Comparison of ENCODE assay signal across 20 cellular contexts in the genomic region with DNA sequence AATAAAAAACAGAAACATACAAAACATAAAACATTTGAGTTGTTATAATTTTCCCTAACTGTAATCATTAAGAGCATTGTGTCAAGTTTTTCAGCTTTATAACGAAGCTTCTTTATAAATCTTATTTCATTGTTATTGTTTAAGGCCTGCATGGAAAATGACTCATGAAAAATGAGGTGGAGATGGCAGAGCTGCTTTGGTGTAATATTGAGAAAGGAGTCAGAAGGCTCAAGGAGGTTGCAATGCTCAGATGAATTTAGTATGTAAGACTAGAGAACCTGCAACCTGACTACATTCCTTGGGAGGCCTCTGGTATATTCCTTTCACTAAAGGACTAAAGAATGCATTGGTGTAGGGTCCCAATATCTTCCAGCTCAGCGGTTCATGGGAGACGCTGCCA.
A peak's percentile ranks its signal among the peaks of the same experiment; 100 is the strongest.
DNase-seq lines count a peak whose midpoint lies in the region; ATAC-seq, FAIRE-seq and TF ChIP-seq lines count a peak whose summit lies in the region.
"Had no signal": no experiment of that assay in that cellular context is flagged by ENCODE, and none has a peak within 500 bp of the region (broad histone marks: within the 10 kb centered on the region; RNA-seq: fewer than 3 reads in every experiment).

No MANE protein-coding gene starts in this region.

- H3K27ac ChIP-seq in mammary epithelial cell (ENCODE audit: insufficient read depth, low read depth, low read length) (no peak overlapping the region), HepG2 (ENCODE audit: extremely low read length, insufficient read depth, low read length) (no peak overlapping the region)
- H3K27ac ChIP-seq: PC-9 had no signal

- intact Hi-C loops in mammary epithelial cell (cut with micrococcal nuclease) = no loop called here
- intact Hi-C loops in HepG2 (cut with micrococcal nuclease; ENCODE audit: unreplicated experiment) = no loop called here

- ATAC-seq in activated T-cell treated with anti-CD3 and anti-CD28 coated beads, Interleukin-2, amount 50 U/mL, for 72 hours (replicated peaks in 1 of 2) = peak; percentile 51 to 63
- no peak for ATAC-seq in HepG2
- ATAC-seq in GM21723 (IDR thresholded peaks at IDR 0.05; ENCODE audit: unreplicated experiment) = no peak
- ATAC-seq: GM12878, K562 had no signal

- TF ChIP-seq EP300 in HepG2 (IDR thresholded peaks at IDR 0.05; ENCODE audit: low read depth in 2 of 2, low read length in 2 of 2) = no peak
- TF ChIP-seq EP300 in HepG2 (CRISPR knock-in tag; IDR thresholded peaks at IDR 0.05; ENCODE audit: borderline replicate concordance) = no peak

- in situ Hi-C loops in mammary epithelial cell (cut with MboI; ENCODE audit: low sequenced_read_pairs in 2 of 2) = no loop called here
- in situ Hi-C loops in HepG2 (cut with HindIII; ENCODE audit: extremely low pct_ligation_motif_present, low pct_unique_long_range_greater_than_20kb) = no loop called here

- CTCF ChIA-PET in mammary epithelial cell (lab: Charles Lee; ENCODE audit: low non-redundant PET) = interaction anchor here (0.6 kb wide), 1 partner anchor 526 kb away, joined by 3 read pairs; no protein-coding TSS in a partner anchor
- CTCF ChIA-PET in HepG2 (lab: Yijun Ruan, JAX; ENCODE audit: low intra/inter-chr PET ratio, low total read pairs) = no interaction called here

- H3K4me1 ChIP-seq in mammary epithelial cell (ENCODE audit: insufficient read depth, low read length) (no peaks in the 10 kb centered on the region), HepG2 (ENCODE audit: insufficient read depth, low read length) (no peaks in the 10 kb centered on the region)
- H3K4me1 ChIP-seq: Caco-2, HAP-1 had no signal

- H3K27me3 ChIP-seq in mammary epithelial cell (ENCODE audit: insufficient read depth, low read length) (no peaks in the 10 kb centered on the region), HepG2 (ENCODE audit: control insufficient read depth in 1 of 2, insufficient read depth in 2 of 2, low read length in 2 of 2) (peaks cover 0 to 44% of the 10 kb centered on the region in 2 experiments; a peak in 2 of 5 replicates)

- no peak for TF ChIP-seq RAD21 in HepG2 (CRISPR knock-in tag; IDR thresholded peaks at IDR 0.05)

- no peak overlapping the region for H3K27ac Mint-ChIP-seq in activated T-cell treated with anti-CD3 and anti-CD28 coated beads, Interleukin-2, amount 50 U/mL, for 72 hours

- no peak overlapping the region for H3K4me3 Mint-ChIP-seq in activated T-cell treated with anti-CD3 and anti-CD28 coated beads, Interleukin-2, amount 50 U/mL, for 72 hours

- peaks cover 67% of the 10 kb centered on the region for H3K27me3 Mint-ChIP-seq in activated T-cell treated with anti-CD3 and anti-CD28 coated beads, Interleukin-2, amount 50 U/mL, for 72 hours (ENCODE audit: low read depth)

- H3K9ac ChIP-seq in mammary epithelial cell (ENCODE audit: insufficient read depth, low read length) = no peak overlapping the region
- H3K9ac ChIP-seq in HepG2 (ENCODE audit: insufficient read depth, low read depth, low read length) = no peak overlapping the region

- peaks cover 13% of the 10 kb centered on the region for H3K4me1 Mint-ChIP-seq in activated T-cell treated with anti-CD3 and anti-CD28 coated beads, Interleukin-2, amount 50 U/mL, for 72 hours (ENCODE audit: low read depth)

- no peak for DNase-seq in activated T-cell treated with anti-CD3 and anti-CD28 coated beads, Interleukin-2, amount 50 U/mL, for 72 hours
- no peak for DNase-seq in activated T-cell treated with anti-CD3 and anti-CD28 coated beads for 4 hours
- DNase-seq in mammary epithelial cell = peak; percentile 13
- peak; percentile 61 for DNase-seq in fibroblast of peridontal ligament (ENCODE audit: extremely low read depth)
- no peak for DNase-seq in activated gamma-delta T cell (lab: John Stamatoyannopoulos, UW)
- no peak for DNase-seq in HepG2 (ENCODE audit: low spot score)
- DNase-seq in OCI-M1 (lab: John Stamatoyannopoulos, UW) = no peak
- DNase-seq: 8988T; AML-193; Caco-2; NCI-H1048; NCI-H146; NCI-H2227 treated with DMSO at 0.1 percent for 48 hours; NCI-H526 treated with DMSO at 0.1 percent for 48 hours; NK-92 treated with Interleukin-12 subunit alpha and Interleukin-12 subunit beta, amount 100 ng/mL, for 24 hours; PC-9 had no signal

- H3K36me3 ChIP-seq in mammary epithelial cell (ENCODE audit: insufficient read depth, low read length) (no peaks in the 10 kb centered on the region), HepG2 (replicated peaks in 1 of 2; ENCODE audit: control insufficient read depth in 1 of 2, insufficient read depth in 2 of 2, low read length in 2 of 2) (no peaks in the 10 kb centered on the region)
- H3K36me3 ChIP-seq: HAP-1 had no signal

- no peaks in the 10 kb centered on the region for H3K9me3 Mint-ChIP-seq in activated T-cell treated with anti-CD3 and anti-CD28 coated beads, Interleukin-2, amount 50 U/mL, for 72 hours

- TF ChIP-seq CTCF in mammary epithelial cell (conservative IDR thresholded peaks at IDR 0.05 in 1 of 2, IDR thresholded peaks at IDR 0.05 in 1 of 2; ENCODE audit: extremely low read depth in 1 of 2, insufficient read depth in 1 of 2, low read depth in 1 of 2, low read length in 2 of 2) = no peak
- no peak for TF ChIP-seq CTCF in HepG2 (CRISPR knock-in tag; IDR thresholded peaks at IDR 0.05)

- no peaks in the 10 kb centered on the region for H3K79me2 ChIP-seq in mammary epithelial cell (ENCODE audit: insufficient read depth, low read length)
- H3K79me2 ChIP-seq in HepG2 (ENCODE audit: insufficient read depth, low read length) = no peaks in the 10 kb centered on the region

- no peak overlapping the region for H3K4me3 ChIP-seq in mammary epithelial cell (replicated peaks in 1 of 3; ENCODE audit: insufficient read depth in 1 of 3, low read depth in 2 of 3, low read length in 3 of 3)
- H3K4me3 ChIP-seq in HepG2 (replicated peaks in 1 of 3; ENCODE audit: insufficient read depth in 1 of 3, low read depth in 2 of 3, low read length in 3 of 3) = no peak overlapping the region
- H3K4me3 ChIP-seq: GM12878, HAP-1, K562, PC-9 had no signal

- H3K9me3 ChIP-seq in mammary epithelial cell (replicated peaks; ENCODE audit: insufficient read depth, low read length) (no peaks in the 10 kb centered on the region), HepG2 (ENCODE audit: low read length) (no peaks in the 10 kb centered on the region)
- H3K9me3 ChIP-seq: Caco-2, HAP-1 had no signal

- no peaks in the 10 kb centered on the region for H4K20me1 ChIP-seq in mammary epithelial cell (ENCODE audit: insufficient read depth, low read length)
- H4K20me1 ChIP-seq in HepG2 (ENCODE audit: insufficient read depth, low read length) = no peaks in the 10 kb centered on the region

- BruUV-seq in mammary epithelial cell (replicated peaks; lab: Mats Ljungman, UMichigan) = no TSS peak
- no TSS peak for BruUV-seq in HepG2 (replicated peaks; lab: Mats Ljungman, UMichigan)

- TF ChIP-seq POLR2A in HepG2 (IDR thresholded peaks at IDR 0.05; ENCODE audit: insufficient read depth in 1 of 2, low read depth in 2 of 2, low read length in 2 of 2) = no peak

- H3K4me2 ChIP-seq in mammary epithelial cell (ENCODE audit: insufficient read depth, low read depth, low read length) (no peak overlapping the region), HepG2 (ENCODE audit: low read depth, low read length) (no peak overlapping the region)
- H3K4me2 ChIP-seq: PC-9 had no signal

- no peak for FAIRE-seq in HepG2 (lab: Jason Lieb, UNC)
- FAIRE-seq: GM12878, K562 had no signal

- dilution Hi-C loops in mammary epithelial cell (cut with HindIII; ENCODE audit: low sequenced_read_pairs) = no loop called here

- H3K36me3 Mint-ChIP-seq in activated T-cell treated with anti-CD3 and anti-CD28 coated beads, Interleukin-2, amount 50 U/mL, for 72 hours (ENCODE audit: insufficient read depth in 2 of 2) = peaks cover 2% of the 10 kb centered on the region in 2 donors

- POLR2A ChIA-PET in HepG2 (lab: Yijun Ruan, JAX) = no interaction called here

- H2AFZ ChIP-seq in mammary epithelial cell (ENCODE audit: low read depth, low read length) (no peak overlapping the region), HepG2 (ENCODE audit: low read length) (no peak overlapping the region)
- H2AFZ ChIP-seq: PC-9 had no signal

- WGBS in mammary epithelial cell (ENCODE audit: low coverage, missing lambda C conversion rate) = 91% methylated on average over 3 of the region's 3 CpGs
- 2% methylated on average over 1 of the region's 3 CpGs for WGBS in HepG2 (ENCODE audit: low lambda C conversion rate)

TF ChIP-seq in HepG2, 621 proteins besides CTCF, POLR2A, EP300 and RAD21:
- TF ChIP-seq ZNF10 (CRISPR knock-in tag; IDR thresholded peaks at IDR 0.05; ENCODE audit: borderline replicate concordance, low read depth) (no peak), ZNF652 (CRISPR knock-in tag; IDR thresholded peaks at IDR 0.05; ENCODE audit: borderline replicate concordance, low read depth) (no peak), PTBP1 (IDR thresholded peaks at IDR 0.05; ENCODE audit: low read depth, low read length, poor library complexity, severe bottlenecking) (no peak), ZNF232 (CRISPR knock-in tag; IDR thresholded peaks at IDR 0.05; ENCODE audit: borderline replicate concordance) (no peak), SMAD9 (CRISPR knock-in tag; IDR thresholded peaks at IDR 0.05) (no peak), FOXC1 (CRISPR knock-in tag; IDR thresholded peaks at IDR 0.05; ENCODE audit: borderline replicate concordance) (no peak), HINFP (CRISPR knock-in tag; IDR thresholded peaks at IDR 0.05; ENCODE audit: low read depth) (no peak)
- TF ChIP-seq, protein P1, sequence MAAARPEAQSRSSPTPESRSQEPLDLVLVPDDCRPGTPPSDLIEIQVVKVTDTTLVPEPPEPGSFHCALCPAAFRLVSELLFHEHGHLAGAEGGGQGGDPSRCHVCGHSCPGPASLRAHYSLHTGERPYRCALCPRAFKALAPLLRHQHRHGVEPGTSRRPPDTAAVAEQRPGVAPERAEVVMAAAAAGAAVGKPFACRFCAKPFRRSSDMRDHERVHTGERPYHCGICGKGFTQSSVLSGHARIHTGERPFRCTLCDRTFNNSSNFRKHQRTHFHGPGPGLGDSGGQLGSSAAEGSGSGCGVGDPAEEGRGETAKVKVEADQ (CRISPR knock-in tag; IDR thresholded peaks at IDR 0.05; ENCODE audit: borderline replicate concordance) = no peak

Comparison
In these comparisons a context has a peak if more than half of its experiments do, and no peak if none do; other contexts are left out.
1. ATAC-seq: peak in activated T-cell treated with anti-CD3 and anti-CD28 coated beads, Interleukin-2, amount 50 U/mL, for 72 hours (2 of 2); none in HepG2 (single experiment) and GM21723 (single experiment).
2. DNase-seq: peak in mammary epithelial cell (single experiment) and fibroblast of peridontal ligament (single experiment); none in activated T-cell treated with anti-CD3 and anti-CD28 coated beads, Interleukin-2, amount 50 U/mL, for 72 hours (0 of 2), activated T-cell treated with anti-CD3 and anti-CD28 coated beads for 4 hours (single experiment), activated gamma-delta T cell (single experiment), HepG2 (single experiment) and OCI-M1 (single experiment).